Comparison of ENCODE assay signal across 14 cellular contexts in the genomic region with DNA sequence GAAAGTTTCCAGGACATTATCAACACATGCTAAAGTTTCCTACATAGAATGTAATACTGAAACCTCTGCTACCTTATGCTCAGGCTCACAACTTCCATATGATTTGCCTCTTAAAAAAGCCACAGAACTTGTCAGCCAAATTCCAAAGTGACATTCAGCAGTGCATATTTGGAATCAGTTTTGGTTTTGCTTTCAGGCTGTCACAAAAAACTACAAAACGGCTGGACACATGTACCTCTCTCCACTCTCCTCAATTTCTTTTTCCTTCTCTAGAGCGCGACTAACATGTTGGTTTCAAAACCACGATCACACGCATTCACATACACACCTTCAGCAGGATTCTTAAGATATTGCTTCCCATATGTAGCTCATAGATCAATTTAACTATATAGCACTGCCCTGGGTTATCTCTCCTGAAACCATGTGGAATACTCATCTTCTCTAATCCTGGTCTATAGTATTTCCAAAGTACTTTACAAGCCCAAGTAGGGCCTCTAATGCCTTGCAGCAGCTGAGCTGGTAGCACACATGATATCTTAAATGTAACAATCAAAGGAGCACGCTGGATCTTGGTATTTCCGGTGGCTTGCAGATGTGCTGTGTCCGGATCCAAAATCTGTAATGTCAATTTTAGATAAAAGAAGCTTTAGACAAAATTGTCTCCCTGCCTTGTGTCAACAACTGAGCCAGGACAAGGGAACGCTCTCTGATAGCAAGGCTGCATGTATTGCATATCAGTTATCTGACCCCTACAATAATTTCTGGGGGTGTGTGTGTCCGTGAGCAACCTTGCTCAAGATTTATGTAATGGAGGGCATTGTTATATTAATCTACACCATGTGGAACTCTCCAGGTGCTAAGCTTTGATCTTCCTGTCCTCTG.
A peak's percentile ranks its signal among the peaks of the same experiment; 100 is the strongest.
DNase-seq lines count a peak whose midpoint lies in the region; ATAC-seq and TF ChIP-seq lines count a peak whose summit lies in the region.
"Had no signal": no experiment of that assay in that cellular context is flagged by ENCODE, and none has a peak within 500 bp of the region (broad histone marks: within the 10 kb centered on the region; RNA-seq: fewer than 3 reads in every experiment).

No MANE protein-coding gene starts in this region.

- H3K36me3 Mint-ChIP-seq in progenitor cell of endocrine pancreas (ENCODE audit: insufficient read depth): no peaks in the 10 kb centered on the region
- H3K36me3 Mint-ChIP-seq: CD4-positive, alpha-beta memory T cell had no signal

- H3K9me3 ChIP-seq in adipocyte (ENCODE audit: control insufficient read depth, low read length): no peaks in the 10 kb centered on the region
- H3K9me3 ChIP-seq: BE2C had no signal

- H3K36me3 ChIP-seq in adipocyte (ENCODE audit: control insufficient read depth, insufficient read depth, low read length, severe bottlenecking): no peaks in the 10 kb centered on the region
- H3K36me3 ChIP-seq: BE2C had no signal

- peak overlapping the region; percentile 28 for H3K4me3 ChIP-seq in adipocyte (ENCODE audit: low read length)
- H3K4me3 ChIP-seq: GM23338 had no signal

- no peaks in the 10 kb centered on the region for H3K9me3 Mint-ChIP-seq in progenitor cell of endocrine pancreas (ENCODE audit: low read depth)
- H3K9me3 Mint-ChIP-seq: CD4-positive, alpha-beta memory T cell; GM23338 had no signal

- H3K4me3 Mint-ChIP-seq in progenitor cell of endocrine pancreas (ENCODE audit: low read depth): no peak overlapping the region
- H3K4me3 Mint-ChIP-seq: CD4-positive, alpha-beta memory T cell; GM23338; H9 had no signal

- DNase-seq in EL: peak; percentile 3
- DNase-seq in adipocyte (ENCODE audit: low read depth): no peak
- DNase-seq in left lobe of liver (ENCODE audit: low spot score): no peak
- DNase-seq in progenitor cell of endocrine pancreas (ENCODE audit: low spot score, unreplicated experiment): no peak
- DNase-seq in activated CD4-positive, alpha-beta T cell treated with anti-CD3 and anti-CD28 coated beads, Interleukin-2, amount 50 U/mL, for 1 hour: no peak
- DNase-seq in NOMO-1 treated with DMSO at 0.1 percent for 48 hours (lab: John Stamatoyannopoulos, UW; ENCODE audit: unreplicated experiment): no peak
- no peak for DNase-seq in ecto neural progenitor cell (ENCODE audit: low spot score)
- DNase-seq: BE2C; CD4-positive, alpha-beta memory T cell; DMS153; DMS79 treated with DMSO at 0.1 percent for 48 hours; H9; IMR-90 had no signal

- peak; percentile 80 for ATAC-seq in left lobe of liver
- ATAC-seq: GM23338 had no signal

- H3K27me3 ChIP-seq in adipocyte (replicated peaks; ENCODE audit: control insufficient read depth, insufficient read depth, low read length): no peaks in the 10 kb centered on the region
- H3K27me3 ChIP-seq: BE2C had no signal

- H3K27ac Mint-ChIP-seq in progenitor cell of endocrine pancreas: no peak overlapping the region
- H3K27ac Mint-ChIP-seq: CD4-positive, alpha-beta memory T cell; GM23338; H9 had no signal

- no peaks in the 10 kb centered on the region for H3K27me3 Mint-ChIP-seq in progenitor cell of endocrine pancreas

- peak overlapping the region; percentile 39 for H3K9ac ChIP-seq in adipocyte (ENCODE audit: low read length)

- H3K4me1 Mint-ChIP-seq in progenitor cell of endocrine pancreas (ENCODE audit: low read depth): no peaks in the 10 kb centered on the region
- H3K4me1 Mint-ChIP-seq: CD4-positive, alpha-beta memory T cell; GM23338; H9 had no signal

- no peak for TF ChIP-seq CTCF in progenitor cell of endocrine pancreas (IDR thresholded peaks at IDR 0.05; ENCODE audit: unreplicated experiment)

- H3K4me1 ChIP-seq in adipocyte (ENCODE audit: control insufficient read depth, insufficient read depth, low read length): peaks cover 17% of the 10 kb centered on the region
- H3K4me1 ChIP-seq: BE2C had no signal
